10 cellular contexts compared by ENCODE assay signal in genomic region chr7:151304856-151305255, GRCh38. TPM values are rescaled to one million over a fixed set of nuclear protein-coding genes. Genes with fewer than 3 reads are reported as not detected.
DNase-seq lines count a peak whose midpoint lies in the region; ATAC-seq, FAIRE-seq and TF ChIP-seq lines count a peak whose summit lies in the region.
"Had no signal": no experiment of that assay in that cellular context is flagged by ENCODE, and none has a peak within 500 bp of the region (broad histone marks: within the 10 kb centered on the region; RNA-seq: fewer than 3 reads in every experiment).

No MANE protein-coding gene starts in this region.

- no peaks in the 10 kb centered on the region for H3K36me3 Mint-ChIP-seq in activated CD8-positive, alpha-beta memory T cell treated with anti-CD3 and anti-CD28 coated beads, Interleukin-2, amount 10 ng/mL, durations not matched to agents 7 days and 5 days

- no peak overlapping the region for H3K18ac ChIP-seq in IMR-90 (ENCODE audit: low read depth, low read length)

- no peaks in the 10 kb centered on the region for H3K79me2 ChIP-seq in osteoblast (ENCODE audit: insufficient read depth, low read length)

- no peak overlapping the region for H3K4ac ChIP-seq in IMR-90 (ENCODE audit: low read depth, low read length)

- H3K27ac ChIP-seq in IMR-90 (ENCODE audit: insufficient read depth, low read length) (no peak overlapping the region), osteoblast (ENCODE audit: low read depth, low read length) (no peak overlapping the region), small intestine (ENCODE audit: low read depth in 1 of 2, low read length in 1 of 2) (no peak overlapping the region)

- no peaks in the 10 kb centered on the region for H3K79me1 ChIP-seq in IMR-90 (ENCODE audit: low read depth in 1 of 2, low read length in 2 of 2)

- H3K27me3 Mint-ChIP-seq in activated CD8-positive, alpha-beta memory T cell treated with anti-CD3 and anti-CD28 coated beads, Interleukin-2, amount 10 ng/mL, durations not matched to agents 7 days and 5 days, result peaks cover 41% of the 10 kb centered on the region

- H2BK20ac ChIP-seq in IMR-90 (ENCODE audit: low read depth, low read length), result no peak overlapping the region

- TF ChIP-seq RAD21 in IMR-90 (IDR thresholded peaks at IDR 0.05; ENCODE audit: low read length), result no peak

- in situ Hi-C loops in IMR-90 (cut with MboI; ENCODE audit: low sequenced_read_pairs), result loop anchor here (10.0 kb wide), 1 partner anchor 180 kb away; no protein-coding TSS in a partner anchor

- no peak overlapping the region for H4K5ac ChIP-seq in IMR-90 (ENCODE audit: low read depth, low read length)

- H3K9me3 ChIP-seq in IMR-90 (ENCODE audit: control insufficient read depth, insufficient read depth, low read length) (peaks cover 9% of the 10 kb centered on the region), osteoblast (ENCODE audit: low read depth, low read length) (peaks cover 3% of the 10 kb centered on the region), small intestine (ENCODE audit: control insufficient read depth, low read depth) (no peaks in the 10 kb centered on the region)

- intact Hi-C loops in IMR-90 (cut with micrococcal nuclease), result loop anchor here (5.0 kb wide), 1 partner anchor 183 kb away; no protein-coding TSS in a partner anchor

- H2BK15ac ChIP-seq in IMR-90 (ENCODE audit: low read depth, low read length), result no peak overlapping the region

- H2AFZ ChIP-seq in IMR-90 (replicated peaks; ENCODE audit: low read length, poor library complexity), result peak overlapping the region; percentile 64
- H2AFZ ChIP-seq in osteoblast (ENCODE audit: low read length), result peak overlapping the region; percentile 7

- H3K56ac ChIP-seq in IMR-90 (ENCODE audit: extremely low read depth, insufficient read depth, low read length), result no peak overlapping the region

- H3K27ac Mint-ChIP-seq in activated CD8-positive, alpha-beta memory T cell treated with anti-CD3 and anti-CD28 coated beads, Interleukin-2, amount 10 ng/mL, durations not matched to agents 7 days and 5 days, result no peak overlapping the region

- no peak overlapping the region for H2BK5ac ChIP-seq in IMR-90 (ENCODE audit: low read depth, low read length, poor library complexity, severe bottlenecking)

- H4K20me1 ChIP-seq in IMR-90 (ENCODE audit: insufficient read depth, low read length) (peaks cover 3% of the 10 kb centered on the region; the same call in 1 of the 2 replicates), osteoblast (ENCODE audit: insufficient read depth, low read length) (no peaks in the 10 kb centered on the region)

- no peak for ATAC-seq in activated CD8-positive, alpha-beta memory T cell treated with anti-CD3 and anti-CD28 coated beads, Interleukin-2, amount 10 ng/mL, durations not matched to agents 7 days and 5 days
- ATAC-seq in IMR-90 (ENCODE audit: low read depth) (no peak), GM21576 (IDR thresholded peaks at IDR 0.05; ENCODE audit: unreplicated experiment) (no peak)
- ATAC-seq: left lobe of liver had no signal

- no peak for TF ChIP-seq POLR2A in IMR-90 (IDR thresholded peaks at IDR 0.05; ENCODE audit: low read depth, low read length)

- no TSS peak for BruUV-seq in IMR-90 (replicated peaks; lab: Mats Ljungman, UMichigan)

- H3K9ac ChIP-seq in IMR-90 (ENCODE audit: low read depth, low read length), result no peak overlapping the region

- 42% methylated on average over 2 of the region's 7 CpGs; no CpG with 5 or more reads in 1 of the 2 experiments for WGBS in IMR-90 (ENCODE audit: extremely low coverage in 2 of 2, insufficient read length in 1 of 2), 2 experiments
- WGBS in small intestine, 3 donors, result 19 to 24% (median 22%) methylated on average over 7 of the region's 7 CpGs

- H3K9me1 ChIP-seq in IMR-90 (ENCODE audit: insufficient read depth, low read length), result peaks cover 4% of the 10 kb centered on the region; the same call in 1 of the 2 replicates

- no peak for TF ChIP-seq CTCF in IMR-90 (conservative IDR thresholded peaks at IDR 0.05; ENCODE audit: low read depth, low read length)
- TF ChIP-seq CTCF in osteoblast (IDR thresholded peaks at IDR 0.05; ENCODE audit: extremely low read depth, low read depth, low read length), result no peak

- H3K4me1 Mint-ChIP-seq in activated CD8-positive, alpha-beta memory T cell treated with anti-CD3 and anti-CD28 coated beads, Interleukin-2, amount 10 ng/mL, durations not matched to agents 7 days and 5 days, result peaks cover 17% of the 10 kb centered on the region

- no peak overlapping the region for H3K14ac ChIP-seq in IMR-90 (replicated peaks; ENCODE audit: low read depth, low read length)

- peak overlapping the region; percentile 23 for H3K4me3 Mint-ChIP-seq in activated CD8-positive, alpha-beta memory T cell treated with anti-CD3 and anti-CD28 coated beads, Interleukin-2, amount 10 ng/mL, durations not matched to agents 7 days and 5 days

- CTCF ChIA-PET in activated CD8-positive, alpha-beta memory T cell treated with anti-CD3 and anti-CD28 coated beads, Interleukin-2, amount 10 ng/mL, durations not matched to agents 7 days and 5 days (lab: Charles Lee), result interaction anchor here (0.7 to 3.7 kb wide), 14 partner anchors 10 to 449 kb away, joined by 3 to 28 read pairs (median 4); no protein-coding TSS in a partner anchor
- CTCF ChIA-PET in IMR-90 (lab: Yijun Ruan, JAX), result interaction anchor here (1.2 kb wide), 2 partner anchors 61 to 78 kb away, joined by 3 read pairs; partner anchors contain the start of gene ABCF2

- no peak overlapping the region for H3K23ac ChIP-seq in IMR-90 (ENCODE audit: low read depth, low read length)

- no peak overlapping the region for H2BK120ac ChIP-seq in IMR-90 (ENCODE audit: low read depth, low read length)

- DNase-seq in activated CD8-positive, alpha-beta memory T cell treated with anti-CD3 and anti-CD28 coated beads, Interleukin-2, amount 10 ng/mL, durations not matched to agents 7 days and 5 days, result no peak
- DNase-seq in activated CD8-positive, alpha-beta memory T cell treated with anti-CD3 and anti-CD28 coated beads, Interleukin-2, amount 50 U/mL, for 4 hours, result no peak
- DNase-seq in IMR-90 (no peak), ecto neural progenitor cell (ENCODE audit: low spot score) (peak; percentile 41), osteoblast (ENCODE audit: insufficient read length, low spot score, missing footprints) (no peak), small intestine (no peak), NCI-H226 (no peak)

- peaks cover 13% of the 10 kb centered on the region; the same call in 1 of the 2 replicates for H3K4me1 ChIP-seq in IMR-90 (ENCODE audit: control insufficient read depth, insufficient read depth, low read length)
- H3K4me1 ChIP-seq in osteoblast (ENCODE audit: insufficient read depth, low read length), result peaks cover 12% of the 10 kb centered on the region
- peaks cover 0 to 2% of the 10 kb centered on the region in 2 donors for H3K4me1 ChIP-seq in small intestine (ENCODE audit: control insufficient read depth in 2 of 2, insufficient read depth in 1 of 2, low read depth in 1 of 2, low read length in 1 of 2)

- no peaks in the 10 kb centered on the region for H3K9me3 Mint-ChIP-seq in activated CD8-positive, alpha-beta memory T cell treated with anti-CD3 and anti-CD28 coated beads, Interleukin-2, amount 10 ng/mL, durations not matched to agents 7 days and 5 days (ENCODE audit: low read depth)

- H3K4me3 ChIP-seq in IMR-90 (ENCODE audit: insufficient read depth, low read depth, low read length) (no peak overlapping the region), osteoblast (ENCODE audit: insufficient read depth, low read length) (peak overlapping the region; percentile 0), small intestine (ENCODE audit: low read depth in 1 of 2, low read length in 2 of 2) (no peak overlapping the region)

- POLR2A ChIA-PET in IMR-90 (lab: Charles Lee; ENCODE audit: unreplicated experiment), result interaction anchor here (0.6 kb wide), 1 partner anchor 157 kb away, joined by 12 read pairs; no protein-coding TSS in a partner anchor

- H3K4me2 ChIP-seq in IMR-90 (ENCODE audit: low read depth, low read length) (no peak overlapping the region), osteoblast (ENCODE audit: insufficient read depth, low read length) (peak overlapping the region; percentile 49)

- H4K8ac ChIP-seq in IMR-90 (ENCODE audit: low read depth in 2 of 2, low read length in 2 of 2), result no peak overlapping the region

- no peak for FAIRE-seq in small intestine (lab: Jason Lieb, UNC)
- FAIRE-seq: HTR-8/SVneo had no signal

- H3K36me3 ChIP-seq in IMR-90 (ENCODE audit: control insufficient read depth, insufficient read depth, low read length), result no peaks in the 10 kb centered on the region
- H3K36me3 ChIP-seq in osteoblast (ENCODE audit: insufficient read depth, low read length), result no peaks in the 10 kb centered on the region
- H3K36me3 ChIP-seq in small intestine (ENCODE audit: control insufficient read depth in 2 of 2, insufficient read depth in 2 of 2, low read length in 2 of 2), result no peaks in the 10 kb centered on the region

- H4K91ac ChIP-seq in IMR-90 (ENCODE audit: insufficient read depth, low read depth, low read length), result no peak overlapping the region

- no peak overlapping the region for H2AK5ac ChIP-seq in IMR-90 (ENCODE audit: low read depth, low read length)

- H3K27me3 ChIP-seq in IMR-90 (ENCODE audit: control insufficient read depth, insufficient read depth, low read length), result peaks cover 31% of the 10 kb centered on the region
- H3K27me3 ChIP-seq in osteoblast (ENCODE audit: insufficient read depth, low read length), result peaks cover 38% of the 10 kb centered on the region
- peaks cover 0 to 3% of the 10 kb centered on the region in 2 donors for H3K27me3 ChIP-seq in small intestine (ENCODE audit: control insufficient read depth in 2 of 2, insufficient read depth in 2 of 2, low read length in 2 of 2)

- dilution Hi-C loops in IMR-90 (cut with HindIII; ENCODE audit: low sequenced_read_pairs, unreplicated experiment), result no loop called here

- no peak overlapping the region for H2AK9ac ChIP-seq in IMR-90 (replicated peaks; ENCODE audit: low read depth, low read length, poor library complexity)

RNA-seq across cellular contexts. Expression of gene NUB1, which starts 36.8 kb away (rescaled TPM):
- 10 to 100 TPM; 71.3 to 73.3 TPM for total RNA-seq in activated CD8-positive, alpha-beta memory T cell treated with anti-CD3 and anti-CD28 coated beads, Interleukin-2, amount 10 ng/mL, durations not matched to agents 7 days and 5 days
- total RNA-seq in IMR-90 (2012; rRNA removed) (20.1 and 31.9 TPM in 2 replicates), osteoblast (48.9 and 50.7 TPM in 2 replicates)
- polyA plus RNA-seq in IMR-90 (2012; rRNA removed) (27.2 and 29.7 TPM in 2 replicates), small intestine (10 to 100 TPM; 37.4 to 70.8 (median 62.8) TPM)
- polyA plus RNA-seq in IMR-90 (2012; cell fraction: cytosol; rRNA removed), result 15.0 and 16.7 TPM in 2 replicates
- polyA plus RNA-seq in IMR-90 (2012; cell fraction: nucleus; rRNA removed; ENCODE audit: low replicate concordance), result 18.7 and 22.1 TPM in 2 replicates

RNA-seq across cellular contexts. Expression of gene SMARCD3, which starts 56.4 kb away (rescaled TPM):
- 1 to 10 TPM; 1.0 to 2.5 TPM for total RNA-seq in activated CD8-positive, alpha-beta memory T cell treated with anti-CD3 and anti-CD28 coated beads, Interleukin-2, amount 10 ng/mL, durations not matched to agents 7 days and 5 days
- 33.1 and 37.5 TPM in 2 replicates for total RNA-seq in IMR-90 (2012; rRNA removed)
- 43.8 and 48.5 TPM in 2 replicates for polyA plus RNA-seq in IMR-90 (2012; rRNA removed)
- 28.8 and 30.9 TPM in 2 replicates for polyA plus RNA-seq in IMR-90 (2012; cell fraction: cytosol; rRNA removed)
- polyA plus RNA-seq in IMR-90 (2012; cell fraction: nucleus; rRNA removed; ENCODE audit: low replicate concordance), result 250 and 259 TPM in 2 replicates
- 37.4 and 40.2 TPM in 2 replicates for total RNA-seq in osteoblast
- 10 to 100 TPM in 1 of 3 donors, 1 to 10 TPM in 1, under 1 TPM in 1; 0.89 to 11.1 (median 9.6) TPM for polyA plus RNA-seq in small intestine
